ENCODE assay signal across 2 cellular contexts in genomic region chr7:151856098-151856497, GRCh38.
TF ChIP-seq lines count a peak whose summit lies in the region.

No MANE protein-coding gene starts in this region.

TF ChIP-seq in SK-N-SH, 30 proteins besides CTCF, POLR2A, EP300 and RAD21 (continued from another document):
- TF ChIP-seq IRF3 (IDR thresholded peaks at IDR 0.05; ENCODE audit: low read depth, low read length) (no peak), RXRA (IDR thresholded peaks at IDR 0.05; ENCODE audit: borderline replicate concordance, low read depth) (no peak), SIN3A (IDR thresholded peaks at IDR 0.05; ENCODE audit: borderline replicate concordance, low read depth, low read length) (no peak), TCF12 (IDR thresholded peaks at IDR 0.05) (no peak), NFIC (IDR thresholded peaks at IDR 0.05; ENCODE audit: borderline replicate concordance) (no peak), RCOR1 (IDR thresholded peaks at IDR 0.05; ENCODE audit: low read length) (no peak), REST (IDR thresholded peaks at IDR 0.05; ENCODE audit: low read depth, low read length) (no peak), PBX3 (IDR thresholded peaks at IDR 0.05) (no peak), NRF1 (IDR thresholded peaks at IDR 0.05; ENCODE audit: low read depth, low read length) (no peak), YY1 (IDR thresholded peaks at IDR 0.05; ENCODE audit: low read depth) (no peak), RFX5 (IDR thresholded peaks at IDR 0.05; ENCODE audit: low read length) (no peak), JUND (IDR thresholded peaks at IDR 0.05) (no peak), ZBTB33 (IDR thresholded peaks at IDR 0.05; ENCODE audit: borderline replicate concordance, low read depth) (no peak), MXI1 (IDR thresholded peaks at IDR 0.05; ENCODE audit: low read depth, low read length) (no peak)

TF ChIP-seq in SK-N-SH treated with all-trans-retinoic acid at 6 μM for 48 hours, 23 proteins besides CTCF, POLR2A, EP300 and RAD21 (continued from another document):
- TF ChIP-seq CSRNP3 (CRISPR knock-in tag; IDR thresholded peaks at IDR 0.05) (no peak), TSHZ2 (CRISPR knock-in tag; IDR thresholded peaks at IDR 0.05) (no peak), ZFP3 (CRISPR knock-in tag; IDR thresholded peaks at IDR 0.05) (no peak), ZC3H10 (CRISPR knock-in tag; IDR thresholded peaks at IDR 0.05) (no peak), TCF4 (CRISPR knock-in tag; IDR thresholded peaks at IDR 0.05; ENCODE audit: borderline replicate concordance) (no peak)
